ENCODE assay signal across 1 cellular context in the genomic region with DNA sequence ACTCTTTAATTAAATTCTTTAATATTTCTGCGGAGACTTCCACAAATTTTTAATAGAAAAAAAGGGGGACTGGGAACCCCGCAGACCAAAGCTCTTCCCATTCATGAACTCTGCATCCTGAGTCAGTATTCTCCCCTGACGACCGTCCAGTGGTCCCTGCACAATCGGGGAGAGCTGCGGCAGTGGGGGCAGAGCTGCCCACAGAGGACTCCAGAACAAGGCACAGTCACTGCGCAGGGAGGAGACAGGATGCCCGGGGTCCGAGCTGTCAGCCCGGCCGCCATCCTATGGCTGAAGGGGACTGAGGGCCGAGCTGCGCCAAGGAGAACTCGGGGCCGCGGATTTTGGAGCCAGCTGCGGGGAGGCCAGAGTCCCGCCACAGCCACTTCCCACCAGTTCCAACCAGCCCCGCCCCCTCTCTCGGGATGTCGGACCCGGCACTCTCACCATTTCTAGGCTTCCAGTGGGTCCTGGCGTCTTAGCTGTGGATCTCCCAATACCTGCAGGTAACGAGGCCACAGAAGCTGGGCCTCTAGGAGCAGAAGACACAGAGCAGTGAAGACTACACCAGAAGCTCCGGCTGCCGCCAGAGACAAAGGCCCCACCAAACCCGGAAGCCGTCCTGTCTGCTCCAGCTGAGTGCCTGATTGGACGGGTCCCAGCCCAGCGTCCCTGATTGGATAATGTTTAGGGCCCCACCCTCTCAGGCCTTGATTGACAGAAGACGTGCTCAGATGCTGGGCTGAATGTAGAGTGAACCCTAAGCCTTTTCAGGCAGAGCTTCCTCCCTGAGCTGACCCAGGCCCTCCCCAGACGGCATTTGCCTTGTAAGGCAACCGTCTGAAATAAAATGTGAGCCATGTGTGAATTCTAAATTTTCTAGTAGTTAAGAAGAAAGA.
TF ChIP-seq lines count a peak whose summit lies in the region.

A gene with protein sequence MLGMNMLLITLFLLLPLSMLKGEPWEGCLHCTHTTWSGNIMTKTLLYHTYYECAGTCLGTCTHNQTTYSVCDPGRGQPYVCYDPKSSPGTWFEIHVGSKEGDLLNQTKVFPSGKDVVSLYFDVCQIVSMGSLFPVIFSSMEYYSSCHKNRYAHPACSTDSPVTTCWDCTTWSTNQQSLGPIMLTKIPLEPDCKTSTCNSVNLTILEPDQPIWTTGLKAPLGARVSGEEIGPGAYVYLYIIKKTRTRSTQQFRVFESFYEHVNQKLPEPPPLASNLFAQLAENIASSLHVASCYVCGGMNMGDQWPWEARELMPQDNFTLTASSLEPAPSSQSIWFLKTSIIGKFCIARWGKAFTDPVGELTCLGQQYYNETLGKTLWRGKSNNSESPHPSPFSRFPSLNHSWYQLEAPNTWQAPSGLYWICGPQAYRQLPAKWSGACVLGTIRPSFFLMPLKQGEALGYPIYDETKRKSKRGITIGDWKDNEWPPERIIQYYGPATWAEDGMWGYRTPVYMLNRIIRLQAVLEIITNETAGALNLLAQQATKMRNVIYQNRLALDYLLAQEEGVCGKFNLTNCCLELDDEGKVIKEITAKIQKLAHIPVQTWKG (minus strand): TSS at position 594 of the 899 bp plus-strand sequence. CDS start 13,661 bp downstream, outside the sequence.

TF ChIP-seq in GM12878, 131 proteins besides CTCF, POLR2A, EP300 and RAD21 (continued from another document):
- TF ChIP-seq, protein P1, sequence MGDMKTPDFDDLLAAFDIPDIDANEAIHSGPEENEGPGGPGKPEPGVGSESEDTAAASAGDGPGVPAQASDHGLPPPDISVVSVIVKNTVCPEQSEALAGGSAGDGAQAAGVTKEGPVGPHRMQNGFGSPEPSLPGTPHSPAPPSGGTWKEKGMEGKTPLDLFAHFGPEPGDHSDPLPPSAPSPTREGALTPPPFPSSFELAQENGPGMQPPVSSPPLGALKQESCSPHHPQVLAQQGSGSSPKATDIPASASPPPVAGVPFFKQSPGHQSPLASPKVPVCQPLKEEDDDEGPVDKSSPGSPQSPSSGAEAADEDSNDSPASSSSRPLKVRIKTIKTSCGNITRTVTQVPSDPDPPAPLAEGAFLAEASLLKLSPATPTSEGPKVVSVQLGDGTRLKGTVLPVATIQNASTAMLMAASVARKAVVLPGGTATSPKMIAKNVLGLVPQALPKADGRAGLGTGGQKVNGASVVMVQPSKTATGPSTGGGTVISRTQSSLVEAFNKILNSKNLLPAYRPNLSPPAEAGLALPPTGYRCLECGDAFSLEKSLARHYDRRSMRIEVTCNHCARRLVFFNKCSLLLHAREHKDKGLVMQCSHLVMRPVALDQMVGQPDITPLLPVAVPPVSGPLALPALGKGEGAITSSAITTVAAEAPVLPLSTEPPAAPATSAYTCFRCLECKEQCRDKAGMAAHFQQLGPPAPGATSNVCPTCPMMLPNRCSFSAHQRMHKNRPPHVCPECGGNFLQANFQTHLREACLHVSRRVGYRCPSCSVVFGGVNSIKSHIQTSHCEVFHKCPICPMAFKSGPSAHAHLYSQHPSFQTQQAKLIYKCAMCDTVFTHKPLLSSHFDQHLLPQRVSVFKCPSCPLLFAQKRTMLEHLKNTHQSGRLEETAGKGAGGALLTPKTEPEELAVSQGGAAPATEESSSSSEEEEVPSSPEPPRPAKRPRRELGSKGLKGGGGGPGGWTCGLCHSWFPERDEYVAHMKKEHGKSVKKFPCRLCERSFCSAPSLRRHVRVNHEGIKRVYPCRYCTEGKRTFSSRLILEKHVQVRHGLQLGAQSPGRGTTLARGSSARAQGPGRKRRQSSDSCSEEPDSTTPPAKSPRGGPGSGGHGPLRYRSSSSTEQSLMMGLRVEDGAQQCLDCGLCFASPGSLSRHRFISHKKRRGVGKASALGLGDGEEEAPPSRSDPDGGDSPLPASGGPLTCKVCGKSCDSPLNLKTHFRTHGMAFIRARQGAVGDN (IDR thresholded peaks at IDR 0.05), result peak; percentile 63
- no peak for TF ChIP-seq PAX8 (IDR thresholded peaks at IDR 0.05)
- TF ChIP-seq, protein P2, sequence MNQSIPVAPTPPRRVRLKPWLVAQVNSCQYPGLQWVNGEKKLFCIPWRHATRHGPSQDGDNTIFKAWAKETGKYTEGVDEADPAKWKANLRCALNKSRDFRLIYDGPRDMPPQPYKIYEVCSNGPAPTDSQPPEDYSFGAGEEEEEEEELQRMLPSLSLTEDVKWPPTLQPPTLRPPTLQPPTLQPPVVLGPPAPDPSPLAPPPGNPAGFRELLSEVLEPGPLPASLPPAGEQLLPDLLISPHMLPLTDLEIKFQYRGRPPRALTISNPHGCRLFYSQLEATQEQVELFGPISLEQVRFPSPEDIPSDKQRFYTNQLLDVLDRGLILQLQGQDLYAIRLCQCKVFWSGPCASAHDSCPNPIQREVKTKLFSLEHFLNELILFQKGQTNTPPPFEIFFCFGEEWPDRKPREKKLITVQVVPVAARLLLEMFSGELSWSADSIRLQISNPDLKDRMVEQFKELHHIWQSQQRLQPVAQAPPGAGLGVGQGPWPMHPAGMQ (IDR thresholded peaks at IDR 0.05; ENCODE audit: borderline replicate concordance), result no peak
- TF ChIP-seq HDGF (IDR thresholded peaks at IDR 0.05), result no peak
- no peak for TF ChIP-seq MYC (IDR thresholded peaks at IDR 0.05; ENCODE audit: insufficient read depth, insufficient read length, insufficient replicate concordance, low read length, severe bottlenecking)
- no peak for TF ChIP-seq EED (IDR thresholded peaks at IDR 0.05; ENCODE audit: low read depth)
- TF ChIP-seq, protein P3, sequence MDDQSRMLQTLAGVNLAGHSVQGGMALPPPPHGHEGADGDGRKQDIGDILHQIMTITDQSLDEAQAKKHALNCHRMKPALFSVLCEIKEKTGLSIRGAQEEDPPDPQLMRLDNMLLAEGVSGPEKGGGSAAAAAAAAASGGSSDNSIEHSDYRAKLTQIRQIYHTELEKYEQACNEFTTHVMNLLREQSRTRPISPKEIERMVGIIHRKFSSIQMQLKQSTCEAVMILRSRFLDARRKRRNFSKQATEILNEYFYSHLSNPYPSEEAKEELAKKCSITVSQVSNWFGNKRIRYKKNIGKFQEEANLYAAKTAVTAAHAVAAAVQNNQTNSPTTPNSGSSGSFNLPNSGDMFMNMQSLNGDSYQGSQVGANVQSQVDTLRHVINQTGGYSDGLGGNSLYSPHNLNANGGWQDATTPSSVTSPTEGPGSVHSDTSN (IDR thresholded peaks at IDR 0.05; ENCODE audit: insufficient replicate concordance, low read depth, low read length), result peak; percentile 93
- TF ChIP-seq ATF7 (IDR thresholded peaks at IDR 0.05; ENCODE audit: low read depth), result no peak
- TF ChIP-seq RUNX3 (IDR thresholded peaks at IDR 0.05; ENCODE audit: low read length), result no peak; the same call in 1 of the 2 replicates
- TF ChIP-seq, protein P4, sequence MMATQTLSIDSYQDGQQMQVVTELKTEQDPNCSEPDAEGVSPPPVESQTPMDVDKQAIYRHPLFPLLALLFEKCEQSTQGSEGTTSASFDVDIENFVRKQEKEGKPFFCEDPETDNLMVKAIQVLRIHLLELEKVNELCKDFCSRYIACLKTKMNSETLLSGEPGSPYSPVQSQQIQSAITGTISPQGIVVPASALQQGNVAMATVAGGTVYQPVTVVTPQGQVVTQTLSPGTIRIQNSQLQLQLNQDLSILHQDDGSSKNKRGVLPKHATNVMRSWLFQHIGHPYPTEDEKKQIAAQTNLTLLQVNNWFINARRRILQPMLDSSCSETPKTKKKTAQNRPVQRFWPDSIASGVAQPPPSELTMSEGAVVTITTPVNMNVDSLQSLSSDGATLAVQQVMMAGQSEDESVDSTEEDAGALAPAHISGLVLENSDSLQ (IDR thresholded peaks at IDR 0.05), result peak; percentile 98
- TF ChIP-seq NR2C2 (IDR thresholded peaks at IDR 0.05; ENCODE audit: borderline replicate concordance, control insufficient read depth, insufficient read length, low read depth), result no peak
- peak; percentile 88 for TF ChIP-seq POU2F2 (IDR thresholded peaks at IDR 0.05; ENCODE audit: borderline replicate concordance, low read depth, low read length)
- TF ChIP-seq CREM (IDR thresholded peaks at IDR 0.05; ENCODE audit: low read depth), result no peak
- no peak for TF ChIP-seq BMI1 (IDR thresholded peaks at IDR 0.05; ENCODE audit: borderline replicate concordance)
- no peak for TF ChIP-seq YBX1 (IDR thresholded peaks at IDR 0.05)
- TF ChIP-seq, protein P5, sequence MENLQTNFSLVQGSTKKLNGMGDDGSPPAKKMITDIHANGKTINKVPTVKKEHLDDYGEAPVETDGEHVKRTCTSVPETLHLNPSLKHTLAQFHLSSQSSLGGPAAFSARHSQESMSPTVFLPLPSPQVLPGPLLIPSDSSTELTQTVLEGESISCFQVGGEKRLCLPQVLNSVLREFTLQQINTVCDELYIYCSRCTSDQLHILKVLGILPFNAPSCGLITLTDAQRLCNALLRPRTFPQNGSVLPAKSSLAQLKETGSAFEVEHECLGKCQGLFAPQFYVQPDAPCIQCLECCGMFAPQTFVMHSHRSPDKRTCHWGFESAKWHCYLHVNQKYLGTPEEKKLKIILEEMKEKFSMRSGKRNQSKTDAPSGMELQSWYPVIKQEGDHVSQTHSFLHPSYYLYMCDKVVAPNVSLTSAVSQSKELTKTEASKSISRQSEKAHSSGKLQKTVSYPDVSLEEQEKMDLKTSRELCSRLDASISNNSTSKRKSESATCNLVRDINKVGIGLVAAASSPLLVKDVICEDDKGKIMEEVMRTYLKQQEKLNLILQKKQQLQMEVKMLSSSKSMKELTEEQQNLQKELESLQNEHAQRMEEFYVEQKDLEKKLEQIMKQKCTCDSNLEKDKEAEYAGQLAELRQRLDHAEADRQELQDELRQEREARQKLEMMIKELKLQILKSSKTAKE (IDR thresholded peaks at IDR 0.05; ENCODE audit: low read depth, poor library complexity, severe bottlenecking), result peak; percentile 27
- peak; percentile 62; the same call in 1 of the 2 replicates for TF ChIP-seq GATAD2B (conservative IDR thresholded peaks at IDR 0.05; ENCODE audit: low read depth)
- TF ChIP-seq, protein P6, sequence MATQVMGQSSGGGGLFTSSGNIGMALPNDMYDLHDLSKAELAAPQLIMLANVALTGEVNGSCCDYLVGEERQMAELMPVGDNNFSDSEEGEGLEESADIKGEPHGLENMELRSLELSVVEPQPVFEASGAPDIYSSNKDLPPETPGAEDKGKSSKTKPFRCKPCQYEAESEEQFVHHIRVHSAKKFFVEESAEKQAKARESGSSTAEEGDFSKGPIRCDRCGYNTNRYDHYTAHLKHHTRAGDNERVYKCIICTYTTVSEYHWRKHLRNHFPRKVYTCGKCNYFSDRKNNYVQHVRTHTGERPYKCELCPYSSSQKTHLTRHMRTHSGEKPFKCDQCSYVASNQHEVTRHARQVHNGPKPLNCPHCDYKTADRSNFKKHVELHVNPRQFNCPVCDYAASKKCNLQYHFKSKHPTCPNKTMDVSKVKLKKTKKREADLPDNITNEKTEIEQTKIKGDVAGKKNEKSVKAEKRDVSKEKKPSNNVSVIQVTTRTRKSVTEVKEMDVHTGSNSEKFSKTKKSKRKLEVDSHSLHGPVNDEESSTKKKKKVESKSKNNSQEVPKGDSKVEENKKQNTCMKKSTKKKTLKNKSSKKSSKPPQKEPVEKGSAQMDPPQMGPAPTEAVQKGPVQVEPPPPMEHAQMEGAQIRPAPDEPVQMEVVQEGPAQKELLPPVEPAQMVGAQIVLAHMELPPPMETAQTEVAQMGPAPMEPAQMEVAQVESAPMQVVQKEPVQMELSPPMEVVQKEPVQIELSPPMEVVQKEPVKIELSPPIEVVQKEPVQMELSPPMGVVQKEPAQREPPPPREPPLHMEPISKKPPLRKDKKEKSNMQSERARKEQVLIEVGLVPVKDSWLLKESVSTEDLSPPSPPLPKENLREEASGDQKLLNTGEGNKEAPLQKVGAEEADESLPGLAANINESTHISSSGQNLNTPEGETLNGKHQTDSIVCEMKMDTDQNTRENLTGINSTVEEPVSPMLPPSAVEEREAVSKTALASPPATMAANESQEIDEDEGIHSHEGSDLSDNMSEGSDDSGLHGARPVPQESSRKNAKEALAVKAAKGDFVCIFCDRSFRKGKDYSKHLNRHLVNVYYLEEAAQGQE (IDR thresholded peaks at IDR 0.05; ENCODE audit: low read depth, low read length), result no peak
- no peak for TF ChIP-seq RBBP5 (conservative IDR thresholded peaks at IDR 0.05)
- 0 out of 2 replicates have a peak, but pooled peaks have one; percentile 56 for TF ChIP-seq LARP7 (IDR thresholded peaks at IDR 0.05)
- TF ChIP-seq WRNIP1 (IDR thresholded peaks at IDR 0.05; ENCODE audit: borderline replicate concordance, low read depth, low read length), result no peak
- TF ChIP-seq EGR1 (IDR thresholded peaks at IDR 0.05; ENCODE audit: borderline replicate concordance in 1 of 2, low read depth in 2 of 2, low read length in 2 of 2), result no peak
- TF ChIP-seq BRCA1 (IDR thresholded peaks at IDR 0.05; ENCODE audit: low read depth, low read length), result no peak
- 0 out of 2 replicates have a peak, but pooled peaks have one; percentile 22 for TF ChIP-seq NR2F1 (conservative IDR thresholded peaks at IDR 0.05)
TF ChIP-seq in GM12878: peak in this region for 37.
